Comparison of ENCODE assay signal across 28 cellular contexts in the genomic region with DNA sequence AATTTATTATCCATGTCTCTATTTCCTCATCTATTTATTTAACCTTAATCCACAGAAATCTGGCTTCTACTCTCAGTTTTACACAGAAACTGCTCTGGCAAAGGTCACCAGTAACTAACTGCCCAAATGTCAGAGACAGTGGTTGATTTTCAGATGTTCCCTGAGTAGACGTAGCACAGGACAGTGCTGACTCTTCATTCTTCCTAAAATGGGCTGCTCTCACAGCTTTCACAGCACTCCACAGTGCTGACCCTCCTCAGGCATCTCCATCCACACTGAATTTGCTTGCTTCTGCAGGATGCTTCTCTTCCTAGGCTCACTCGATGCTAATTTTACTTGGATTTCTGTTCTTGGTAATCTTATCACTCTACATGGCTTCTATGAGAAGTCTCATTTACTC.
"Had no signal": no experiment of that assay in that cellular context is flagged by ENCODE, and none has a peak within 500 bp of the region (broad histone marks: within the 10 kb centered on the region; RNA-seq: fewer than 3 reads in every experiment).

No MANE protein-coding gene starts in this region.

- H3K9me3 ChIP-seq: Peyer's patch had no signal

- H3K4me3 ChIP-seq: cardiac muscle cell, Peyer's patch had no signal

- H3K36me3 ChIP-seq: brain microvascular endothelial cell, cardiac muscle cell, Peyer's patch had no signal

- H3K27me3 ChIP-seq: brain microvascular endothelial cell, cardiac muscle cell, Peyer's patch had no signal

- DNase-seq: activated B cell treated with CpG ODN at 0.5 μM for 24 hours; activated CD4-positive, alpha-beta T cell treated with anti-CD3 and anti-CD28 coated beads for 1 hour; activated CD4-positive, alpha-beta T cell treated with anti-CD3 and anti-CD28 coated beads, Interleukin-2, amount 10 ng/mL, durations not matched to agents 24 days and 14 days; activated CD4-positive, alpha-beta T cell treated with anti-CD3 and anti-CD28 coated beads, Interleukin-2, amount 50 U/mL, for 48 hours; activated CD8-positive, alpha-beta memory T cell treated with anti-CD3 and anti-CD28 coated beads, Interleukin-2, amount 10 ng/mL, durations not matched to agents 7 days and 5 days; activated effector memory CD4-positive, alpha-beta T cell treated with Interleukin-2 at 50 U/mL for 16 hours; activated naive CD4-positive, alpha-beta T cell; activated naive CD8-positive, alpha-beta T cell treated with anti-CD3 and anti-CD28 coated beads, Interleukin-2, amount 50 U/mL, for 24 hours; activated T-cell treated with anti-CD3 and anti-CD28 coated beads, Interleukin-2, amount 50 U/mL, for 24 hours; amygdala; brain microvascular endothelial cell; KG1; MV-4-11; NCI-H1092 treated with DMSO at 0.1 percent for 48 hours; NCI-H1417 treated with DMSO at 0.1 percent for 48 hours; NCI-H1694; NCI-H2029; NCI-H2227 treated with DMSO at 0.1 percent for 48 hours; NCI-H446 treated with DMSO at 0.1 percent for 48 hours; NCI-H524 treated with DMSO at 0.1 percent for 48 hours; NCI-H774; Peyer's patch; SHP77 treated with DMSO at 0.1 percent for 48 hours; T-helper 17 cell; T-helper 9 cell had no signal

- ATAC-seq: activated CD8-positive, alpha-beta memory T cell treated with anti-CD3 and anti-CD28 coated beads, Interleukin-2, amount 10 ng/mL, durations not matched to agents 7 days and 5 days; activated naive CD4-positive, alpha-beta T cell treated with anti-CD3 and anti-CD28 coated beads, Interleukin-2, amount 50 U/mL, for 72 hours; activated naive CD8-positive, alpha-beta T cell treated with anti-CD3 and anti-CD28 coated beads, Interleukin-2, amount 50 U/mL, for 24 hours; T-helper 17 cell had no signal

- H3K4me1 ChIP-seq: Peyer's patch had no signal

- H3K27ac ChIP-seq: brain microvascular endothelial cell, cardiac muscle cell, Peyer's patch, RWPE1 had no signal
